Comparison of ENCODE assay signal across 18 cellular contexts in genomic region chr5:29042152-29042551, GRCh38.
DNase-seq lines count a peak whose midpoint lies in the region; ATAC-seq and TF ChIP-seq lines count a peak whose summit lies in the region.
"Had no signal": no experiment of that assay in that cellular context is flagged by ENCODE, and none has a peak within 500 bp of the region (broad histone marks: within the 10 kb centered on the region; RNA-seq: fewer than 3 reads in every experiment).

No MANE protein-coding gene starts in this region.

- H3K27ac Mint-ChIP-seq in WTC11: peak overlapping the region; percentile 41; the same call in 1 of the 2 replicates
- H3K27ac Mint-ChIP-seq in CD8-positive, alpha-beta T cell: no peak overlapping the region
- H3K27ac Mint-ChIP-seq: B cell; CD4-positive, CD25-positive, alpha-beta regulatory T cell; CD8-positive, alpha-beta memory T cell; HFFc6 had no signal

- H3K56ac ChIP-seq in mesendoderm (ENCODE audit: low read length): no peak overlapping the region

- peak; percentile 79 for ATAC-seq in WTC11
- ATAC-seq in CD8-positive, alpha-beta T cell: no peak
- ATAC-seq: GM12878 had no signal

- no peaks in the 10 kb centered on the region for H3K27me3 Mint-ChIP-seq in WTC11 (ENCODE audit: low read depth)
- no peaks in the 10 kb centered on the region for H3K27me3 Mint-ChIP-seq in CD8-positive, alpha-beta T cell (ENCODE audit: low read depth)
- H3K27me3 Mint-ChIP-seq: B cell; CD4-positive, CD25-positive, alpha-beta regulatory T cell; CD8-positive, alpha-beta memory T cell had no signal

- no peak overlapping the region for H2BK15ac ChIP-seq in mesendoderm (replicated peaks; ENCODE audit: low read depth)

- no peaks in the 10 kb centered on the region for H3K79me2 ChIP-seq in mesendoderm (ENCODE audit: control insufficient read depth, insufficient read depth, low read length)

- peaks cover 6% of the 10 kb centered on the region for H3K4me1 Mint-ChIP-seq in WTC11
- H3K4me1 Mint-ChIP-seq in CD8-positive, alpha-beta T cell (ENCODE audit: low read depth): no peaks in the 10 kb centered on the region
- H3K4me1 Mint-ChIP-seq: B cell; CD4-positive, CD25-positive, alpha-beta regulatory T cell; CD8-positive, alpha-beta memory T cell had no signal

- H3K27me3 ChIP-seq in mesendoderm (ENCODE audit: insufficient read depth, low read length, poor library complexity): no peaks in the 10 kb centered on the region
- H3K27me3 ChIP-seq in CD8-positive, alpha-beta T cell (ENCODE audit: insufficient read depth, low read length): no peaks in the 10 kb centered on the region
- H3K27me3 ChIP-seq: BLaER1 had no signal

- H4K8ac ChIP-seq in mesendoderm (ENCODE audit: low read depth, low read length): no peak overlapping the region

- no peak overlapping the region for H2BK5ac ChIP-seq in mesendoderm (ENCODE audit: low read length)

- H3K27ac ChIP-seq in mesendoderm (ENCODE audit: low read depth, low read length): no peak overlapping the region
- no peak overlapping the region for H3K27ac ChIP-seq in CD8-positive, alpha-beta T cell (ENCODE audit: low read depth, low read length)
- H3K27ac ChIP-seq: BLaER1, C4-2B had no signal

- H3K18ac ChIP-seq in mesendoderm (ENCODE audit: low read length): no peak overlapping the region

- H3K23ac ChIP-seq in mesendoderm (ENCODE audit: low read length): no peak overlapping the region

- POLR2A ChIA-PET in WTC11 (lab: Charles Lee): no interaction called here
- POLR2A ChIA-PET in CD8-positive, alpha-beta T cell (lab: Charles Lee): no interaction called here

- no peak overlapping the region for H2BK120ac ChIP-seq in mesendoderm (ENCODE audit: low read depth, low read length)

- TF ChIP-seq CTCF in WTC11 (IDR thresholded peaks at IDR 0.05): no peak
- no peak for TF ChIP-seq CTCF in CD8-positive, alpha-beta T cell (IDR thresholded peaks at IDR 0.05)

- peaks cover 2% of the 10 kb centered on the region for H3K9me3 Mint-ChIP-seq in WTC11
- peaks cover 10% of the 10 kb centered on the region for H3K9me3 Mint-ChIP-seq in CD8-positive, alpha-beta T cell

- no peak overlapping the region for H3K4me2 ChIP-seq in mesendoderm (ENCODE audit: low read length)
- H3K4me2 ChIP-seq: BLaER1 had no signal

- no peaks in the 10 kb centered on the region for H3K9me3 ChIP-seq in CD8-positive, alpha-beta T cell (ENCODE audit: low read length)
- H3K9me3 ChIP-seq: BLaER1, HAP-1 had no signal

- no peaks in the 10 kb centered on the region; the same call in 1 of the 2 replicates for H3K36me3 Mint-ChIP-seq in WTC11
- H3K36me3 Mint-ChIP-seq in CD8-positive, alpha-beta T cell: no peaks in the 10 kb centered on the region
- H3K36me3 Mint-ChIP-seq: CD4-positive, CD25-positive, alpha-beta regulatory T cell had no signal

- H3K9ac ChIP-seq in mesendoderm (ENCODE audit: low read length): no peak overlapping the region
- H3K9ac ChIP-seq: BLaER1 had no signal

- H3K4ac ChIP-seq in mesendoderm (ENCODE audit: low read depth, low read length): no peak overlapping the region

- no peak overlapping the region for H2AK5ac ChIP-seq in mesendoderm (ENCODE audit: low read length)

- CTCF ChIA-PET in WTC11 (lab: Charles Lee): interaction anchor here (2.2 kb wide), 1 partner anchor 37 kb away, joined by 8 read pairs; no protein-coding TSS in a partner anchor
- CTCF ChIA-PET in CD8-positive, alpha-beta T cell (lab: Charles Lee): no interaction called here

- DNase-seq in WTC11 (ENCODE audit: low spot score): peak; percentile 12
- DNase-seq in iPS DF 19.7 (ENCODE audit: low read depth, low spot score): peak; percentile 28
- peak; percentile 57 for DNase-seq in mesendoderm
- DNase-seq in HT-29 (ENCODE audit: low spot score): no peak
- no peak for DNase-seq in CD8-positive, alpha-beta T cell
- DNase-seq in NCI-H510A treated with DMSO at 0.1 percent for 48 hours (lab: John Stamatoyannopoulos, UW): no peak
- DNase-seq: CD4-positive, CD25-positive, alpha-beta regulatory T cell; CD8-positive, alpha-beta memory T cell; DMS 273 treated with DMSO at 0.1 percent for 48 hours; DMS79; EL; GDM1; HFFc6 had no signal

- no peak overlapping the region for H3K4me3 ChIP-seq in mesendoderm (ENCODE audit: low read length)
- H3K4me3 ChIP-seq in CD8-positive, alpha-beta T cell (ENCODE audit: low read depth, low read length): no peak overlapping the region
- H3K4me3 ChIP-seq: BLaER1, GM12878, HAP-1 had no signal

- H3K4me3 Mint-ChIP-seq in WTC11: no peak overlapping the region
- no peak overlapping the region for H3K4me3 Mint-ChIP-seq in CD8-positive, alpha-beta T cell
- H3K4me3 Mint-ChIP-seq: B cell; CD4-positive, CD25-positive, alpha-beta regulatory T cell; CD8-positive, alpha-beta memory T cell; HFFc6 had no signal

- no peaks in the 10 kb centered on the region for H3K4me1 ChIP-seq in mesendoderm (ENCODE audit: control insufficient read depth, low read depth, low read length)
- no peaks in the 10 kb centered on the region for H3K4me1 ChIP-seq in CD8-positive, alpha-beta T cell (ENCODE audit: insufficient read depth, low read length)
- H3K4me1 ChIP-seq: BLaER1, HAP-1 had no signal

- H3K36me3 ChIP-seq in mesendoderm (ENCODE audit: control insufficient read depth, insufficient read depth, low read length): no peaks in the 10 kb centered on the region
- no peaks in the 10 kb centered on the region for H3K36me3 ChIP-seq in CD8-positive, alpha-beta T cell (ENCODE audit: insufficient read depth, low read length)
- H3K36me3 ChIP-seq: BLaER1, HAP-1 had no signal

- H4K5ac ChIP-seq in mesendoderm (ENCODE audit: low read length): no peak overlapping the region

- WGBS in mesendoderm (ENCODE audit: extremely low coverage, insufficient coverage, low lambda C conversion rate): 100% methylated on average over 1 of the region's 4 CpGs

- no peaks in the 10 kb centered on the region for H3K79me1 ChIP-seq in mesendoderm (ENCODE audit: low read length)

- intact Hi-C loops in CD8-positive, alpha-beta T cell (cut with DNase I, micrococcal nuclease): no loop called here

TF ChIP-seq in WTC11, 78 proteins besides CTCF, POLR2A, EP300 and RAD21:
- TF ChIP-seq USF2 (CRISPR knock-in tag; IDR thresholded peaks at IDR 0.05) (no peak), TEAD4 (CRISPR knock-in tag; IDR thresholded peaks at IDR 0.05) (no peak), ZNF416 (CRISPR knock-in tag; IDR thresholded peaks at IDR 0.05) (no peak), FOXP4 (CRISPR knock-in tag; IDR thresholded peaks at IDR 0.05) (no peak), GTF2I (CRISPR knock-in tag; conservative IDR thresholded peaks at IDR 0.05) (no peak), EMX1 (CRISPR knock-in tag; IDR thresholded peaks at IDR 0.05) (no peak), NFE2L1 (CRISPR knock-in tag; IDR thresholded peaks at IDR 0.05) (no peak), JAZF1 (CRISPR knock-in tag; IDR thresholded peaks at IDR 0.05) (no peak), ZNF263 (CRISPR knock-in tag; IDR thresholded peaks at IDR 0.05; ENCODE audit: low read depth) (no peak), PRDM15 (CRISPR knock-in tag; IDR thresholded peaks at IDR 0.05) (no peak)
TF ChIP-seq in WTC11: peak in this region for 0.

Comparison
In these comparisons a context has a peak if more than half of its experiments do, and no peak if none do; other contexts are left out.
1. DNase-seq: peak in WTC11 (single experiment), iPS DF 19.7 (single experiment) and mesendoderm (single experiment); none in HT-29 (single experiment), CD8-positive, alpha-beta T cell (0 of 7) and NCI-H510A treated with DMSO at 0.1 percent for 48 hours (single experiment).